8 cellular contexts compared by ENCODE assay signal in the genomic region with DNA sequence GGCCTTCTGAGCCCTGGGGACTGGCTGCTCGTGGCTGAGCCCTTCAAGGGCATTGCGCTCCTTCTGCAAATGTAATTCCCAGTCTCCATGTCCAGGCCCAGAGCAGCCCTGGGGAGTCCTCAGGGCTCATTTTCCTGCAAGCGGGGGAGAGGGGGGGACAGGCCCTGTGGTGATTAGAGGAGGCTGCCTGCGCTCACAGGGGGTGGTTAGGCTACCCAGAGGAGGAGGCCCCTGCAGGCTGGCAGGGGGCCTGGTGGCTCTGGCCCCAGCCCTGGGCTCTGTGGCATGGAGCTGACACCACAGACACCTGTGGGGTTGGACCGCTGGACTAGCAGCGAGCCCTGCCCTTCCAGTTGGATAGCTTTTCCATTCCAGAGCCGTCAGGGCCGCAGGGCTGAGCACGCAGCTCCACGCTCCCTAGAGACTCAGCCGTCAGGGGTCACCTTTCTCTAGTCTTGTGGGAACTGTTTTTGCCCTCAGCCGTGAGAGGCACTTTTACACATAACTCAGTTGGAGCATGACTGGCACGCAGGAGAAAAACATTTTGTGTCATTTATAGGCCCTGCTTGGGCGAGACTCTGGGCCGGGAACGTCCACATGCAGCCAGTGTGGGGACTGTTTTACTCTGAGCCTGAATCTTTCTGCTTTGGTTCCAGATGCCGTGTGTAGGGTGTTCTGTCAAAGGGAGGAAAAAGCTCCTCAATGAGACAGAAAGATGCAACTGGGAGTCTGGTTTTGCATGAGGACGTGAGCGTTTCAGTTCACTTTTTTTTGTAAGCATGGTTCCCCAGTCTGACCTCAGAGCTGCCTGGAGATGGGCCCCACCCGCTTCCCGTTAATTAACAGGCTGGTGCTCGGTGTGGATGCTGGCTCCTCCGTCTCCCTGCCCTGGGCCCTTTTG.
A peak's percentile ranks its signal among the peaks of the same experiment; 100 is the strongest.
DNase-seq lines count a peak whose midpoint lies in the region; ATAC-seq lines count a peak whose summit lies in the region.

No MANE protein-coding gene starts in this region.

- H3K4me3 Mint-ChIP-seq in memory B cell, result peak overlapping the region; percentile 86

- peaks cover 42% of the 10 kb centered on the region for H3K4me1 Mint-ChIP-seq in memory B cell

- DNase-seq in SKM-1 (lab: John Stamatoyannopoulos, UW; ENCODE audit: unreplicated experiment), result peak; percentile 51
- DNase-seq in memory B cell (ENCODE audit: low spot score in 2 of 2), result peak; percentile 42 to 55
- DNase-seq in NCI-H2029 treated with DMSO at 0.1 percent for 48 hours (lab: John Stamatoyannopoulos, UW), result no peak
- no peak for DNase-seq in epidermal melanocyte (ENCODE audit: insufficient read length, low spot score)
- no peak for DNase-seq in OCI-M1 (lab: John Stamatoyannopoulos, UW)
- no peak for DNase-seq in SW480 (ENCODE audit: low spot score)

- H3K9me3 Mint-ChIP-seq in memory B cell, result no peaks in the 10 kb centered on the region

- H3K36me3 Mint-ChIP-seq in memory B cell, result no peaks in the 10 kb centered on the region

- ATAC-seq in GM18870 (IDR thresholded peaks at IDR 0.05; ENCODE audit: unreplicated experiment), result peak; percentile 63
- ATAC-seq in HG02884 (IDR thresholded peaks at IDR 0.05; ENCODE audit: unreplicated experiment), result peak; percentile 77
- peak; percentile 89 for ATAC-seq in memory B cell (ENCODE audit: low read depth)

- H3K27ac Mint-ChIP-seq in memory B cell, result peak overlapping the region; percentile 82

- peaks cover 5% of the 10 kb centered on the region for H3K27me3 Mint-ChIP-seq in memory B cell

Comparison
In these comparisons a context has a peak if more than half of its experiments do, and no peak if none do; other contexts are left out.
1. DNase-seq: peak in SKM-1 (single experiment) and memory B cell (2 of 2); none in NCI-H2029 treated with DMSO at 0.1 percent for 48 hours (single experiment), epidermal melanocyte (single experiment), OCI-M1 (single experiment) and SW480 (single experiment).
2. Peak in every context shown above with its lines, with median percentiles within 50 percentile points of each other: ATAC-seq.